ENCODE assay signal across 2 cellular contexts in the genomic region with DNA sequence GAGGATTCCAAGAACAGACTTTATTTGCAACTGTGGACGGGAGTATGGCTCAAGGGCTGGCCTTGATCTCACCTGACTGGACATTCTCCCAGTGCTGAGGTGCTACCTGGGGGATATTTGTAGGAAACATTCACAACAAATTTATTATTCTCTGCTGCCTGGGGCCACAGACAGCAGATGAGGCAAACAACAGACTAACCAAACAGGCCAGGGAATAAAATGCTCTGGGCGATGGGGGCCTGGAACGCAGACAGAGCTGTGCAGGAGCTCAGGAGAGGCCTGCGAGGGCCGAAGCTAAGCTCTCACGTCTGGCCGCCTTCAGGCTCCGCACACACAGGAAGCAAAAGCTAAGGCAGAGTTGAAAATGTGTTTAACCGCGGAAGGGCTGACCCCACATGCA.
TF ChIP-seq lines count a peak whose summit lies in the region.

No MANE protein-coding gene starts in this region.

TF ChIP-seq in SK-N-SH treated with all-trans-retinoic acid at 6 μM for 48 hours, 23 proteins besides CTCF, POLR2A, EP300 and RAD21 (continued from another document):
- TF ChIP-seq, protein P1, sequence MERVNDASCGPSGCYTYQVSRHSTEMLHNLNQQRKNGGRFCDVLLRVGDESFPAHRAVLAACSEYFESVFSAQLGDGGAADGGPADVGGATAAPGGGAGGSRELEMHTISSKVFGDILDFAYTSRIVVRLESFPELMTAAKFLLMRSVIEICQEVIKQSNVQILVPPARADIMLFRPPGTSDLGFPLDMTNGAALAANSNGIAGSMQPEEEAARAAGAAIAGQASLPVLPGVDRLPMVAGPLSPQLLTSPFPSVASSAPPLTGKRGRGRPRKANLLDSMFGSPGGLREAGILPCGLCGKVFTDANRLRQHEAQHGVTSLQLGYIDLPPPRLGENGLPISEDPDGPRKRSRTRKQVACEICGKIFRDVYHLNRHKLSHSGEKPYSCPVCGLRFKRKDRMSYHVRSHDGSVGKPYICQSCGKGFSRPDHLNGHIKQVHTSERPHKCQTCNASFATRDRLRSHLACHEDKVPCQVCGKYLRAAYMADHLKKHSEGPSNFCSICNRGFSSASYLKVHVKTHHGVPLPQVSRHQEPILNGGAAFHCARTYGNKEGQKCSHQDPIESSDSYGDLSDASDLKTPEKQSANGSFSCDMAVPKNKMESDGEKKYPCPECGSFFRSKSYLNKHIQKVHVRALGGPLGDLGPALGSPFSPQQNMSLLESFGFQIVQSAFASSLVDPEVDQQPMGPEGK (CRISPR knock-in tag; IDR thresholded peaks at IDR 0.05; ENCODE audit: borderline replicate concordance): no peak
- no peak for TF ChIP-seq RARB (CRISPR knock-in tag; IDR thresholded peaks at IDR 0.05)
- TF ChIP-seq SNAI2 (CRISPR knock-in tag; IDR thresholded peaks at IDR 0.05): no peak
- no peak for TF ChIP-seq OSR1 (CRISPR knock-in tag; IDR thresholded peaks at IDR 0.05)
- TF ChIP-seq, protein P2, sequence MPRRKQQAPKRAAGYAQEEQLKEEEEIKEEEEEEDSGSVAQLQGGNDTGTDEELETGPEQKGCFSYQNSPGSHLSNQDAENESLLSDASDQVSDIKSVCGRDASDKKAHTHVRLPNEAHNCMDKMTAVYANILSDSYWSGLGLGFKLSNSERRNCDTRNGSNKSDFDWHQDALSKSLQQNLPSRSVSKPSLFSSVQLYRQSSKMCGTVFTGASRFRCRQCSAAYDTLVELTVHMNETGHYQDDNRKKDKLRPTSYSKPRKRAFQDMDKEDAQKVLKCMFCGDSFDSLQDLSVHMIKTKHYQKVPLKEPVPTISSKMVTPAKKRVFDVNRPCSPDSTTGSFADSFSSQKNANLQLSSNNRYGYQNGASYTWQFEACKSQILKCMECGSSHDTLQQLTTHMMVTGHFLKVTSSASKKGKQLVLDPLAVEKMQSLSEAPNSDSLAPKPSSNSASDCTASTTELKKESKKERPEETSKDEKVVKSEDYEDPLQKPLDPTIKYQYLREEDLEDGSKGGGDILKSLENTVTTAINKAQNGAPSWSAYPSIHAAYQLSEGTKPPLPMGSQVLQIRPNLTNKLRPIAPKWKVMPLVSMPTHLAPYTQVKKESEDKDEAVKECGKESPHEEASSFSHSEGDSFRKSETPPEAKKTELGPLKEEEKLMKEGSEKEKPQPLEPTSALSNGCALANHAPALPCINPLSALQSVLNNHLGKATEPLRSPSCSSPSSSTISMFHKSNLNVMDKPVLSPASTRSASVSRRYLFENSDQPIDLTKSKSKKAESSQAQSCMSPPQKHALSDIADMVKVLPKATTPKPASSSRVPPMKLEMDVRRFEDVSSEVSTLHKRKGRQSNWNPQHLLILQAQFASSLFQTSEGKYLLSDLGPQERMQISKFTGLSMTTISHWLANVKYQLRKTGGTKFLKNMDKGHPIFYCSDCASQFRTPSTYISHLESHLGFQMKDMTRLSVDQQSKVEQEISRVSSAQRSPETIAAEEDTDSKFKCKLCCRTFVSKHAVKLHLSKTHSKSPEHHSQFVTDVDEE (CRISPR knock-in tag; IDR thresholded peaks at IDR 0.05): no peak
- no peak for TF ChIP-seq TCF4 (CRISPR knock-in tag; IDR thresholded peaks at IDR 0.05; ENCODE audit: borderline replicate concordance)
- no peak for TF ChIP-seq ISL1 (CRISPR knock-in tag; IDR thresholded peaks at IDR 0.05)

TF ChIP-seq in GM23338, 12 proteins besides CTCF, POLR2A, EP300 and RAD21 (continued from another document):
- TF ChIP-seq, protein P3, sequence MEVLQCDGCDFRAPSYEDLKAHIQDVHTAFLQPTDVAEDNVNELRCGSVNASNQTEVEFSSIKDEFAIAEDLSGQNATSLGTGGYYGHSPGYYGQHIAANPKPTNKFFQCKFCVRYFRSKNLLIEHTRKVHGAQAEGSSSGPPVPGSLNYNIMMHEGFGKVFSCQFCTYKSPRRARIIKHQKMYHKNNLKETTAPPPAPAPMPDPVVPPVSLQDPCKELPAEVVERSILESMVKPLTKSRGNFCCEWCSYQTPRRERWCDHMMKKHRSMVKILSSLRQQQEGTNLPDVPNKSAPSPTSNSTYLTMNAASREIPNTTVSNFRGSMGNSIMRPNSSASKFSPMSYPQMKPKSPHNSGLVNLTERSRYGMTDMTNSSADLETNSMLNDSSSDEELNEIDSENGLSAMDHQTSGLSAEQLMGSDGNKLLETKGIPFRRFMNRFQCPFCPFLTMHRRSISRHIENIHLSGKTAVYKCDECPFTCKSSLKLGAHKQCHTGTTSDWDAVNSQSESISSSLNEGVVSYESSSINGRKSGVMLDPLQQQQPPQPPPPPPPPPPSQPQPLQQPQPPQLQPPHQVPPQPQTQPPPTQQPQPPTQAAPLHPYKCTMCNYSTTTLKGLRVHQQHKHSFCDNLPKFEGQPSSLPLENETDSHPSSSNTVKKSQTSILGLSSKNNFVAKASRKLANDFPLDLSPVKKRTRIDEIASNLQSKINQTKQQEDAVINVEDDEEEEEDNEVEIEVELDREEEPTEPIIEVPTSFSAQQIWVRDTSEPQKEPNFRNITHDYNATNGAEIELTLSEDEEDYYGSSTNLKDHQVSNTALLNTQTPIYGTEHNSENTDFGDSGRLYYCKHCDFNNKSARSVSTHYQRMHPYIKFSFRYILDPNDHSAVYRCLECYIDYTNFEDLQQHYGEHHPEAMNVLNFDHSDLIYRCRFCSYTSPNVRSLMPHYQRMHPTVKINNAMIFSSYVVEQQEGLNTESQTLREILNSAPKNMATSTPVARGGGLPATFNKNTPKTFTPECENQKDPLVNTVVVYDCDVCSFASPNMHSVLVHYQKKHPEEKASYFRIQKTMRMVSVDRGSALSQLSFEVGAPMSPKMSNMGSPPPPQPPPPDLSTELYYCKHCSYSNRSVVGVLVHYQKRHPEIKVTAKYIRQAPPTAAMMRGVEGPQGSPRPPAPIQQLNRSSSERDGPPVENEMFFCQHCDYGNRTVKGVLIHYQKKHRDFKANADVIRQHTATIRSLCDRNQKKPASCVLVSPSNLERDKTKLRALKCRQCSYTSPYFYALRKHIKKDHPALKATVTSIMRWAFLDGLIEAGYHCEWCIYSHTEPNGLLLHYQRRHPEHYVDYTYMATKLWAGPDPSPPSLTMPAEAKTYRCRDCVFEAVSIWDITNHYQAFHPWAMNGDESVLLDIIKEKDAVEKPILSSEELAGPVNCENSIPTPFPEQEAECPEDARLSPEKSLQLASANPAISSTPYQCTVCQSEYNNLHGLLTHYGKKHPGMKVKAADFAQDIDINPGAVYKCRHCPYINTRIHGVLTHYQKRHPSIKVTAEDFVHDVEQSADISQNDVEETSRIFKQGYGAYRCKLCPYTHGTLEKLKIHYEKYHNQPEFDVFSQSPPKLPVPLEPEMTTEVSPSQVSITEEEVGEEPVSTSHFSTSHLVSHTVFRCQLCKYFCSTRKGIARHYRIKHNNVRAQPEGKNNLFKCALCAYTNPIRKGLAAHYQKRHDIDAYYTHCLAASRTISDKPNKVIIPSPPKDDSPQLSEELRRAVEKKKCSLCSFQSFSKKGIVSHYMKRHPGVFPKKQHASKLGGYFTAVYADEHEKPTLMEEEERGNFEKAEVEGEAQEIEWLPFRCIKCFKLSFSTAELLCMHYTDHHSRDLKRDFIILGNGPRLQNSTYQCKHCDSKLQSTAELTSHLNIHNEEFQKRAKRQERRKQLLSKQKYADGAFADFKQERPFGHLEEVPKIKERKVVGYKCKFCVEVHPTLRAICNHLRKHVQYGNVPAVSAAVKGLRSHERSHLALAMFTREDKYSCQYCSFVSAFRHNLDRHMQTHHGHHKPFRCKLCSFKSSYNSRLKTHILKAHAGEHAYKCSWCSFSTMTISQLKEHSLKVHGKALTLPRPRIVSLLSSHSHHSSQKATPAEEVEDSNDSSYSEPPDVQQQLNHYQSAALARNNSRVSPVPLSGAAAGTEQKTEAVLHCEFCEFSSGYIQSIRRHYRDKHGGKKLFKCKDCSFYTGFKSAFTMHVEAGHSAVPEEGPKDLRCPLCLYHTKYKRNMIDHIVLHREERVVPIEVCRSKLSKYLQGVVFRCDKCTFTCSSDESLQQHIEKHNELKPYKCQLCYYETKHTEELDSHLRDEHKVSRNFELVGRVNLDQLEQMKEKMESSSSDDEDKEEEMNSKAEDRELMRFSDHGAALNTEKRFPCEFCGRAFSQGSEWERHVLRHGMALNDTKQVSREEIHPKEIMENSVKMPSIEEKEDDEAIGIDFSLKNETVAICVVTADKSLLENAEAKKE (CRISPR knock-in tag; IDR thresholded peaks at IDR 0.05): no peak
- TF ChIP-seq ZNF331 (CRISPR knock-in tag; IDR thresholded peaks at IDR 0.05; ENCODE audit: low read depth) (no peak), EZH2 (IDR thresholded peaks at IDR 0.05; ENCODE audit: low read depth, unreplicated experiment) (no peak), ZNF114 (CRISPR knock-in tag; IDR thresholded peaks at IDR 0.05) (no peak)
- TF ChIP-seq, protein P4, sequence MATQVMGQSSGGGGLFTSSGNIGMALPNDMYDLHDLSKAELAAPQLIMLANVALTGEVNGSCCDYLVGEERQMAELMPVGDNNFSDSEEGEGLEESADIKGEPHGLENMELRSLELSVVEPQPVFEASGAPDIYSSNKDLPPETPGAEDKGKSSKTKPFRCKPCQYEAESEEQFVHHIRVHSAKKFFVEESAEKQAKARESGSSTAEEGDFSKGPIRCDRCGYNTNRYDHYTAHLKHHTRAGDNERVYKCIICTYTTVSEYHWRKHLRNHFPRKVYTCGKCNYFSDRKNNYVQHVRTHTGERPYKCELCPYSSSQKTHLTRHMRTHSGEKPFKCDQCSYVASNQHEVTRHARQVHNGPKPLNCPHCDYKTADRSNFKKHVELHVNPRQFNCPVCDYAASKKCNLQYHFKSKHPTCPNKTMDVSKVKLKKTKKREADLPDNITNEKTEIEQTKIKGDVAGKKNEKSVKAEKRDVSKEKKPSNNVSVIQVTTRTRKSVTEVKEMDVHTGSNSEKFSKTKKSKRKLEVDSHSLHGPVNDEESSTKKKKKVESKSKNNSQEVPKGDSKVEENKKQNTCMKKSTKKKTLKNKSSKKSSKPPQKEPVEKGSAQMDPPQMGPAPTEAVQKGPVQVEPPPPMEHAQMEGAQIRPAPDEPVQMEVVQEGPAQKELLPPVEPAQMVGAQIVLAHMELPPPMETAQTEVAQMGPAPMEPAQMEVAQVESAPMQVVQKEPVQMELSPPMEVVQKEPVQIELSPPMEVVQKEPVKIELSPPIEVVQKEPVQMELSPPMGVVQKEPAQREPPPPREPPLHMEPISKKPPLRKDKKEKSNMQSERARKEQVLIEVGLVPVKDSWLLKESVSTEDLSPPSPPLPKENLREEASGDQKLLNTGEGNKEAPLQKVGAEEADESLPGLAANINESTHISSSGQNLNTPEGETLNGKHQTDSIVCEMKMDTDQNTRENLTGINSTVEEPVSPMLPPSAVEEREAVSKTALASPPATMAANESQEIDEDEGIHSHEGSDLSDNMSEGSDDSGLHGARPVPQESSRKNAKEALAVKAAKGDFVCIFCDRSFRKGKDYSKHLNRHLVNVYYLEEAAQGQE (IDR thresholded peaks at IDR 0.05; ENCODE audit: unreplicated experiment): no peak
